In the genomic region with DNA sequence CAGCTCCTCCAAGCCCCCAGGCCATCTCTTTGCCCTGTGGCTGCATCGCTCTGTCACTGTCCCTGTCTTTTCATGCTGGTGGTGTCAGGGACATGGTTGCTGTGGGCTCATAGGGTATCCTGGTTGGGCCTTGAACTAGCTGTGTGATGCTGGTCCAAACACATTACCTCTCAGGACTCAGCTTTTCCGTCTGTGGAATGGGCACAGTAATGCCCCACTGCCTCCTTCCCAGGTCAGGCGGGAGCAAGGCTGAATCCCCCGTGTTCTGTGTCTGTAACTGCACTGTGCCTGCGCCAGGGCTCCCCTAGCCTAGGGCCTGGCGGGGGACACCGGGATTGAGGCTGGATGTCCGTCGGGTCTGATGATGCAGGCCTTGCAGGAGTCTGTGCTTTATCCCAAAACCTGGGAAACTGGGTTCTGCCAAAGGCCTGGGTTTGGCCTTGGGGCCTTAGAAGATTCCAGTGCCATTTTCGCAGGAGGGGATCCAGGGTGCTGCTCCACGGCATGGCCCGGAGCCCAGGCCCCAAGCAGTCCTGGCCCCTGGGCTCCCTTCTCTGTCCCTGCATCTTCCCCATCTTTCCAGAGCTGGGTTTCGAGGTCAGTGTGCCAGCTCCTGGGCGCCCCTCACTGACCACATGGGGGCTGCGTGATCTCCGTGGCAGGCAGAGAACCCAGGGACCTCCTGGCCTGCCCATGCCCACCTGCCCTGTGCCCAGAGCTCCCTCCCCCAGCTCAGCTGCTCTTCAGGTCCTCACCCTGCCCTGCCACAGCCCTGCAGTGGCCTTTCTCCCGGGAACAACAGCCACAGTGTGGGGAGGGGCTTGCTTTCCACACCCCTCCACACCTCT, we compare ENCODE assay signal across 1 cellular context.
TF ChIP-seq lines count a peak whose summit lies in the region.

No MANE protein-coding gene starts in this region.

TF ChIP-seq in WTC11, 78 proteins besides CTCF, POLR2A, EP300 and RAD21 (continued from another document):
- TF ChIP-seq, protein P1, sequence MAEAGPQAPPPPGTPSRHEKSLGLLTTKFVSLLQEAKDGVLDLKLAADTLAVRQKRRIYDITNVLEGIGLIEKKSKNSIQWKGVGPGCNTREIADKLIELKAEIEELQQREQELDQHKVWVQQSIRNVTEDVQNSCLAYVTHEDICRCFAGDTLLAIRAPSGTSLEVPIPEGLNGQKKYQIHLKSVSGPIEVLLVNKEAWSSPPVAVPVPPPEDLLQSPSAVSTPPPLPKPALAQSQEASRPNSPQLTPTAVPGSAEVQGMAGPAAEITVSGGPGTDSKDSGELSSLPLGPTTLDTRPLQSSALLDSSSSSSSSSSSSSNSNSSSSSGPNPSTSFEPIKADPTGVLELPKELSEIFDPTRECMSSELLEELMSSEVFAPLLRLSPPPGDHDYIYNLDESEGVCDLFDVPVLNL (CRISPR knock-in tag; IDR thresholded peaks at IDR 0.05; ENCODE audit: borderline replicate concordance, low read depth), result no peak
- TF ChIP-seq SOX15 (CRISPR knock-in tag; IDR thresholded peaks at IDR 0.05) (no peak), CBFB (CRISPR knock-in tag; IDR thresholded peaks at IDR 0.05; ENCODE audit: low read depth) (no peak), ZNF396 (CRISPR knock-in tag; IDR thresholded peaks at IDR 0.05; ENCODE audit: borderline replicate concordance) (no peak), NR2C2 (CRISPR knock-in tag; IDR thresholded peaks at IDR 0.05) (no peak)
- TF ChIP-seq, protein P2, sequence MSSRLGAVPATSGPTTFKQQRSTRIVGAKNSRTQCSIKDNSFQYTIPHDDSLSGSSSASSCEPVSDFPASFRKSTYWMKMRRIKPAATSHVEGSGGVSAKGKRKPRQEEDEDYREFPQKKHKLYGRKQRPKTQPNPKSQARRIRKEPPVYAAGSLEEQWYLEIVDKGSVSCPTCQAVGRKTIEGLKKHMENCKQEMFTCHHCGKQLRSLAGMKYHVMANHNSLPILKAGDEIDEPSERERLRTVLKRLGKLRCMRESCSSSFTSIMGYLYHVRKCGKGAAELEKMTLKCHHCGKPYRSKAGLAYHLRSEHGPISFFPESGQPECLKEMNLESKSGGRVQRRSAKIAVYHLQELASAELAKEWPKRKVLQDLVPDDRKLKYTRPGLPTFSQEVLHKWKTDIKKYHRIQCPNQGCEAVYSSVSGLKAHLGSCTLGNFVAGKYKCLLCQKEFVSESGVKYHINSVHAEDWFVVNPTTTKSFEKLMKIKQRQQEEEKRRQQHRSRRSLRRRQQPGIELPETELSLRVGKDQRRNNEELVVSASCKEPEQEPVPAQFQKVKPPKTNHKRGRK (CRISPR knock-in tag; IDR thresholded peaks at IDR 0.05; ENCODE audit: borderline replicate concordance), result no peak
- TF ChIP-seq, protein P3, sequence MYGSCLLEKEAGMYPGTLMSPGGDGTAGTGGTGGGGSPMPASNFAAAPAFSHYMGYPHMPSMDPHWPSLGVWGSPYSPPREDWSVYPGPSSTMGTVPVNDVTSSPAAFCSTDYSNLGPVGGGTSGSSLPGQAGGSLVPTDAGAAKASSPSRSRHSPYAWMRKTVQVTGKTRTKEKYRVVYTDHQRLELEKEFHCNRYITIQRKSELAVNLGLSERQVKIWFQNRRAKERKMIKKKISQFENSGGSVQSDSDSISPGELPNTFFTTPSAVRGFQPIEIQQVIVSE (CRISPR knock-in tag; IDR thresholded peaks at IDR 0.05; ENCODE audit: borderline replicate concordance), result no peak
- TF ChIP-seq, protein P4, sequence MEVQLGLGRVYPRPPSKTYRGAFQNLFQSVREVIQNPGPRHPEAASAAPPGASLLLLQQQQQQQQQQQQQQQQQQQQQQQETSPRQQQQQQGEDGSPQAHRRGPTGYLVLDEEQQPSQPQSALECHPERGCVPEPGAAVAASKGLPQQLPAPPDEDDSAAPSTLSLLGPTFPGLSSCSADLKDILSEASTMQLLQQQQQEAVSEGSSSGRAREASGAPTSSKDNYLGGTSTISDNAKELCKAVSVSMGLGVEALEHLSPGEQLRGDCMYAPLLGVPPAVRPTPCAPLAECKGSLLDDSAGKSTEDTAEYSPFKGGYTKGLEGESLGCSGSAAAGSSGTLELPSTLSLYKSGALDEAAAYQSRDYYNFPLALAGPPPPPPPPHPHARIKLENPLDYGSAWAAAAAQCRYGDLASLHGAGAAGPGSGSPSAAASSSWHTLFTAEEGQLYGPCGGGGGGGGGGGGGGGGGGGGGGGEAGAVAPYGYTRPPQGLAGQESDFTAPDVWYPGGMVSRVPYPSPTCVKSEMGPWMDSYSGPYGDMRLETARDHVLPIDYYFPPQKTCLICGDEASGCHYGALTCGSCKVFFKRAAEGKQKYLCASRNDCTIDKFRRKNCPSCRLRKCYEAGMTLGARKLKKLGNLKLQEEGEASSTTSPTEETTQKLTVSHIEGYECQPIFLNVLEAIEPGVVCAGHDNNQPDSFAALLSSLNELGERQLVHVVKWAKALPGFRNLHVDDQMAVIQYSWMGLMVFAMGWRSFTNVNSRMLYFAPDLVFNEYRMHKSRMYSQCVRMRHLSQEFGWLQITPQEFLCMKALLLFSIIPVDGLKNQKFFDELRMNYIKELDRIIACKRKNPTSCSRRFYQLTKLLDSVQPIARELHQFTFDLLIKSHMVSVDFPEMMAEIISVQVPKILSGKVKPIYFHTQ (CRISPR knock-in tag; IDR thresholded peaks at IDR 0.05), result no peak
